ENCODE assay signal across 8 cellular contexts in the genomic region with DNA sequence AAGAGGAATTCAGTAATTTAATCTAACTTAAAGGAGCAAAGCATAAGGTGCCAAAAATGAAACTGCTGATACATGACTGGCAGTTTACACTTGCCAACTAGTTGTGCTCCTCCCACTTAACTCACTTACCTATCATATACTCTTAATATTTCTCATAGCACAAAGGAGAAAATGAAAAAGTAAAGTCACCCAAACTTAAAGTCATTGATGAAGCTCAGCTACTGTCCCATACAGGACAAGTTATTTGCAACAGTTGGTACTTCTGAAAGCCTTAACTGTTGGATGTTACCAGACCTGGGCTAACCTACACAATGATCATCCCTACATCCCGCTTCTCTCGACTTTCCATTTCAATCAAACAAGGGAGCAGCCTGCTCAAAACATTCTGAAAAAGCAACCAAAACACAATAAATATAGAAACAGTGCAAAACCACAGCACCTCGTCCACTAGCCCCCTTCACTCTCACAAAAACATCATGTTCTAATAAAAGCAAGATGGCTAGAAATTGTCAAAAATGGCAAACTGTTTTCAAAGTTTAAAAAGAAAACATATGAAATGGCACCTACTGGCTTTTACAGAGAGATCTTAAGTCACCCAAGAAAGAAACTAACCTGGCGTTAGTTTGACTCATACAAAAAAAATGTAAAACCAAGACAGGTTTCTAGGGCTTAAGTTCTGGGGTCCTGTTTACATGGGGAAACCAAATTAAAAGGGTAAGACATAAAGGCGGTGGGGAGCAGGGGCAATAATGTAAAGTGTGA. TPM values are rescaled to one million over a fixed set of nuclear protein-coding genes. Genes with fewer than 3 reads are reported as not detected.
DNase-seq lines count a peak whose midpoint lies in the region; ATAC-seq and TF ChIP-seq lines count a peak whose summit lies in the region.

No MANE protein-coding gene starts in this region.

- H2BK12ac ChIP-seq in trophoblast cell (ENCODE audit: low read length), result no peak overlapping the region

- H4K12ac ChIP-seq in trophoblast cell (ENCODE audit: low read depth, low read length), result peak overlapping the region; percentile 69

- H4K8ac ChIP-seq in trophoblast cell (ENCODE audit: low read depth, low read length), result peak overlapping the region; percentile 80

- CTCF ChIA-PET in A673 (lab: Charles Lee), result no interaction called here

- no peak overlapping the region for H2AK5ac ChIP-seq in trophoblast cell (ENCODE audit: low read length)

- peak overlapping the region; percentile 92 for H2BK5ac ChIP-seq in trophoblast cell (ENCODE audit: low read depth, low read length, poor library complexity)

- H2AFZ ChIP-seq in GM23248 (peak overlapping the region; percentile 44), fibroblast of lung (ENCODE audit: low read length) (no peak overlapping the region), trophoblast cell (ENCODE audit: insufficient read depth, low read length, poor library complexity) (no peak overlapping the region)

- H3K27me3 ChIP-seq in A673 (replicated peaks; ENCODE audit: insufficient read depth, low read depth, low read length, poor library complexity), result no peaks in the 10 kb centered on the region
- no peaks in the 10 kb centered on the region for H3K27me3 ChIP-seq in GM23248 (replicated peaks; ENCODE audit: insufficient read depth)
- no peaks in the 10 kb centered on the region for H3K27me3 ChIP-seq in fibroblast of lung (ENCODE audit: control insufficient read depth, insufficient read depth, low read length)
- H3K27me3 ChIP-seq in trophoblast cell (ENCODE audit: insufficient read depth, low read length), result no peaks in the 10 kb centered on the region

- peaks cover 29% of the 10 kb centered on the region for H3K36me3 ChIP-seq in A673 (ENCODE audit: insufficient read depth, low read length, poor library complexity, severe bottlenecking)
- H3K36me3 ChIP-seq in GM23248 (ENCODE audit: low read depth), result peaks cover 5% of the 10 kb centered on the region; the same call in 1 of the 2 replicates
- H3K36me3 ChIP-seq in fibroblast of lung (ENCODE audit: control insufficient read depth, insufficient read depth, low read length), result no peaks in the 10 kb centered on the region
- peaks cover 11% of the 10 kb centered on the region in 2 experiments for H3K36me3 ChIP-seq in trophoblast cell (ENCODE audit: control insufficient read depth in 1 of 2, insufficient read depth in 2 of 2, low read length in 2 of 2)

- H4K20me1 ChIP-seq in GM23248 (ENCODE audit: insufficient read depth) (peaks cover 26% of the 10 kb centered on the region; the same call in 1 of the 2 replicates), fibroblast of lung (ENCODE audit: control insufficient read depth, extremely low read depth, insufficient read depth, low read length) (peaks cover 13% of the 10 kb centered on the region)

- no peaks in the 10 kb centered on the region for H3K9me2 ChIP-seq in GM23248 (ENCODE audit: insufficient read depth)

- H3K36me3 Mint-ChIP-seq in T-helper 2 cell treated with Interferon-gamma antibody and Interleukin-4, amounts not matched to agents 5 μg/mL and 100 μg/mL, for 36 hours (ENCODE audit: low read depth), result peaks cover 27% of the 10 kb centered on the region

- H3K79me2 ChIP-seq in GM23248 (ENCODE audit: insufficient read depth) (peaks cover 57% of the 10 kb centered on the region), fibroblast of lung (ENCODE audit: control insufficient read depth, insufficient read depth, low read length) (peaks cover 60% of the 10 kb centered on the region), trophoblast cell (ENCODE audit: control insufficient read depth, insufficient read depth, low read length, poor library complexity) (peaks cover 20% of the 10 kb centered on the region)

- H3K4me1 ChIP-seq in A673 (ENCODE audit: insufficient read depth, low read length, poor library complexity, severe bottlenecking) (peaks cover 24% of the 10 kb centered on the region), GM23248 (ENCODE audit: insufficient read depth) (peaks cover 24% of the 10 kb centered on the region), fibroblast of lung (ENCODE audit: control insufficient read depth, extremely low read depth, insufficient read depth, low read length) (peaks cover 2% of the 10 kb centered on the region), trophoblast cell (ENCODE audit: control insufficient read depth in 1 of 2, insufficient read depth in 2 of 2, low read length in 2 of 2) (no peaks in the 10 kb centered on the region)

- H3K4me3 ChIP-seq in A673 (ENCODE audit: low read depth, low read length, poor library complexity, severe bottlenecking), result peak overlapping the region; percentile 89
- H3K4me3 ChIP-seq in GM23248, result peak overlapping the region; percentile 97
- peak overlapping the region; percentile 57 to 98 (median 89) for H3K4me3 ChIP-seq in fibroblast of lung (replicated peaks in 1 of 4; ENCODE audit: control extremely low read depth in 1 of 4, insufficient read depth in 1 of 4, low read depth in 3 of 4, low read length in 4 of 4)
- H3K4me3 ChIP-seq in trophoblast cell (ENCODE audit: low read depth, low read length), result peak overlapping the region; percentile 92

- in situ Hi-C loops in GM23248 (cut with MboI), result loop anchor here (10.0 kb wide), 1 partner anchor 59 kb away; no protein-coding TSS in a partner anchor

- WGBS in GM23248 (ENCODE audit: low coverage in 1 of 2, low lambda C conversion rate in 2 of 2, missing lambda C conversion rate in 2 of 2), 2 experiments, result 0 to 2% methylated on average over 5 of the region's 5 CpGs
- no CpG with 5 or more reads among the region's 5 CpGs for WGBS in trophoblast cell (ENCODE audit: extremely low coverage, insufficient coverage, insufficient read length)

- H3K9me3 ChIP-seq in A673 (ENCODE audit: low read depth, low read length, poor library complexity, severe bottlenecking) (no peaks in the 10 kb centered on the region), GM23248 (ENCODE audit: low read depth) (no peaks in the 10 kb centered on the region), fibroblast of lung (ENCODE audit: control insufficient read depth, insufficient read depth, low read depth, low read length) (no peaks in the 10 kb centered on the region), trophoblast cell (ENCODE audit: insufficient read depth, low read depth, low read length) (no peaks in the 10 kb centered on the region)

- no peak overlapping the region for H3K23ac ChIP-seq in trophoblast cell (ENCODE audit: low read length)

- H3K4me3 Mint-ChIP-seq in T-helper 2 cell treated with Interferon-gamma antibody and Interleukin-4, amounts not matched to agents 5 μg/mL and 100 μg/mL, for 36 hours, result peak overlapping the region; percentile 91

- H3K79me1 ChIP-seq in trophoblast cell (ENCODE audit: low read length), result peaks cover 11% of the 10 kb centered on the region

- H3K27me3 Mint-ChIP-seq in T-helper 2 cell treated with Interferon-gamma antibody and Interleukin-4, amounts not matched to agents 5 μg/mL and 100 μg/mL, for 36 hours (ENCODE audit: low read depth), result no peaks in the 10 kb centered on the region

- BruUV-seq in A673 (replicated peaks; lab: Mats Ljungman, UMichigan), result no TSS peak

- no peak overlapping the region for H3K18ac ChIP-seq in trophoblast cell (ENCODE audit: low read length)

- intact Hi-C loops in A673 (cut with micrococcal nuclease; ENCODE audit: unreplicated experiment), result loop anchor here (2.0 kb wide), 1 partner anchor 45 kb away; no protein-coding TSS in a partner anchor

- H3K9ac ChIP-seq in GM23248 (peak overlapping the region; percentile 99), fibroblast of lung (ENCODE audit: insufficient read depth, low read length) (peak overlapping the region; percentile 74), trophoblast cell (ENCODE audit: low read length) (peak overlapping the region; percentile 80)

- peak overlapping the region; percentile 81 for H4K91ac ChIP-seq in trophoblast cell (ENCODE audit: low read depth, low read length)

- peak overlapping the region; percentile 93 for H3K27ac Mint-ChIP-seq in T-helper 2 cell treated with Interferon-gamma antibody and Interleukin-4, amounts not matched to agents 5 μg/mL and 100 μg/mL, for 36 hours

- TF ChIP-seq CTCF in A673 (conservative IDR thresholded peaks at IDR 0.05; ENCODE audit: low read depth, low read length), result no peak
- no peak for TF ChIP-seq CTCF in fibroblast of lung (conservative IDR thresholded peaks at IDR 0.05 in 1 of 2, IDR thresholded peaks at IDR 0.05 in 1 of 2; ENCODE audit: low read depth in 1 of 2, low read length in 2 of 2)

- peak overlapping the region; percentile 92 for H3K14ac ChIP-seq in trophoblast cell (ENCODE audit: low read length)

- peak; percentile 14 for DNase-seq in A673 (ENCODE audit: low spot score)
- DNase-seq in GM23248, result peak; percentile 42
- no peak for DNase-seq in T-helper 2 cell treated with Interferon-gamma antibody and Interleukin-4, amounts not matched to agents 5 μg/mL and 100 μg/mL, for 36 hours (ENCODE audit: low spot score)
- DNase-seq in fibroblast of lung (ENCODE audit: low read depth in 2 of 2), result peak; percentile 27 to 48
- peak in 1 of 2 donors; percentile 61 for DNase-seq in trophoblast cell
- DNase-seq in stimulated activated CD4-positive, alpha-beta T cell treated with anti-CD3 and anti-CD28 coated beads, Interleukin-2, amount 100 ng/mL, for 48 hours, result no peak

- H3K9me3 Mint-ChIP-seq in T-helper 2 cell treated with Interferon-gamma antibody and Interleukin-4, amounts not matched to agents 5 μg/mL and 100 μg/mL, for 36 hours, result no peaks in the 10 kb centered on the region

- H2BK120ac ChIP-seq in trophoblast cell (ENCODE audit: insufficient read depth, low read length, poor library complexity), result peak overlapping the region; percentile 75

- H3K4me2 ChIP-seq in GM23248 (ENCODE audit: unreplicated experiment), result peak overlapping the region; percentile 93
- H3K4me2 ChIP-seq in fibroblast of lung (ENCODE audit: extremely low read depth, insufficient read depth, low read length), result peak overlapping the region; percentile 89
- H3K4me2 ChIP-seq in trophoblast cell (ENCODE audit: low read length), result peak overlapping the region; percentile 70

- POLR2A ChIA-PET in A673 (lab: Charles Lee; ENCODE audit: low non-redundant PET), result no interaction called here

- peaks cover 10% of the 10 kb centered on the region; the same call in 1 of the 2 replicates for H3F3A ChIP-seq in GM23248 (ENCODE audit: insufficient read depth)

- peak overlapping the region; percentile 86 for H3K4ac ChIP-seq in trophoblast cell (ENCODE audit: low read depth, low read length)

- ATAC-seq in GM18517 (IDR thresholded peaks at IDR 0.05; ENCODE audit: unreplicated experiment), result no peak
- no peak for ATAC-seq in HG03521 (IDR thresholded peaks at IDR 0.05; ENCODE audit: unreplicated experiment)

- H3K27ac ChIP-seq in A673 (ENCODE audit: low read depth, low read length, poor library complexity, severe bottlenecking) (peak overlapping the region; percentile 37), GM23248 (peak overlapping the region; percentile 54), fibroblast of lung (ENCODE audit: insufficient read depth, low read length) (peak overlapping the region; percentile 74), trophoblast cell (ENCODE audit: low read depth, low read length) (peak overlapping the region; percentile 85)

- peaks cover 35% of the 10 kb centered on the region for H3K4me1 Mint-ChIP-seq in T-helper 2 cell treated with Interferon-gamma antibody and Interleukin-4, amounts not matched to agents 5 μg/mL and 100 μg/mL, for 36 hours (ENCODE audit: low read depth)

RNA-seq across cellular contexts. Expression of a gene that starts 0.9 kb away (rescaled TPM):
- total RNA-seq in A673 (2021) (64.0 and 65.0 TPM in 2 replicates), fibroblast of lung (39.0 and 47.1 TPM in 2 replicates)
- 25.2 and 51.6 TPM in 2 replicates for total RNA-seq in GM23248 (2014; rRNA removed; shearing (Covaris generic))
- polyA plus RNA-seq in GM23248 (2016; fragmentation: Nextera tagmentation; extraction: Ambion mirVana) (4.3 and 4.6 TPM in 2 replicates), fibroblast of lung (19.4 and 36.2 TPM in 2 replicates)
- polyA plus RNA-seq in fibroblast of lung (2012), result 9.9 and 17.4 TPM in 2 replicates
- polyA minus RNA-seq in fibroblast of lung (ENCODE audit: low replicate concordance), result 78.3 and 111 TPM in 2 replicates
- 93.8 and 101 TPM in 2 replicates for polyA plus RNA-seq in trophoblast cell (2013)

Comparison
In these comparisons a context has a peak if more than half of its experiments do, and no peak if none do; other contexts are left out.
1. DNase-seq: peak in A673 (single experiment), GM23248 (single experiment) and fibroblast of lung (2 of 2); none in T-helper 2 cell treated with Interferon-gamma antibody and Interleukin-4, amounts not matched to agents 5 μg/mL and 100 μg/mL, for 36 hours (single experiment) and stimulated activated CD4-positive, alpha-beta T cell treated with anti-CD3 and anti-CD28 coated beads, Interleukin-2, amount 100 ng/mL, for 48 hours (0 of 2).
2. Peak in every context shown above with its lines, with median percentiles within 50 percentile points of each other: H3K27ac ChIP-seq, H3K4me3 ChIP-seq, H3K4me2 ChIP-seq and H3K9ac ChIP-seq.